10 cellular contexts compared by ENCODE assay signal in the genomic region with DNA sequence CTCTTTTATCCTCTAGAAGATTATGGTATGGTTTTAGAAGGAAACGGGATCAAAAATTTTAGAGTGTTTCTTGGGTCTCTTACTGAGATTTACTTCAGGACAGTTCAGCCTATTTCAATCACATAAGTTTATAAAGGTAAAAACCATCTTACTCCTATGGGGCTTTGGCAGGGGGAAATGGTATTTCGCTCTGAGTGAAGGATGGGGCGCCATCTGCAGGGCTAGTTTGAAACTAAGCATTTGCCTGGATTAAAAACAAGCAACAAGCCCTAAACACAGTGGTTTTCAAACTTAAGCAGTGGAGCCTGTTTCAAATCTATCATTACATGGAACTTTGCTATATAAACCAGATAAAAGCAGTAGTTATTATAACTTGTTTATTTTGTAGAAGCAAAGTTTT.
DNase-seq lines count a peak whose midpoint lies in the region; ATAC-seq and TF ChIP-seq lines count a peak whose summit lies in the region.
"Had no signal": no experiment of that assay in that cellular context is flagged by ENCODE, and none has a peak within 500 bp of the region (broad histone marks: within the 10 kb centered on the region; RNA-seq: fewer than 3 reads in every experiment).

No MANE protein-coding gene starts in this region.

- no peaks in the 10 kb centered on the region for H3K9me3 ChIP-seq in SU-DHL-6 (ENCODE audit: insufficient read depth, low read length)
- H3K9me3 ChIP-seq: pancreas had no signal

- no peak overlapping the region for H3K4me2 ChIP-seq in SU-DHL-6 (ENCODE audit: low read depth, low read length, poor library complexity, severe bottlenecking)

- no peaks in the 10 kb centered on the region for H3F3A ChIP-seq in SU-DHL-6 (ENCODE audit: insufficient read depth)

- TF ChIP-seq CTCF in SU-DHL-6 (IDR thresholded peaks at IDR 0.05; ENCODE audit: insufficient read depth, low read length, poor library complexity, severe bottlenecking) (peak; percentile 13), nephron progenitor cell (IDR thresholded peaks at IDR 0.05) (peak; percentile 55)

- no peak overlapping the region for H3K27ac Mint-ChIP-seq in nephron progenitor cell
- H3K27ac Mint-ChIP-seq: activated B cell treated with CpG ODN at 0.5 μM for 24 hours had no signal

- DNase-seq in NCI-H82 (lab: John Stamatoyannopoulos, UW): peak; percentile 48
- DNase-seq in NCI-H82 treated with DMSO at 0.1 percent for 48 hours (lab: John Stamatoyannopoulos, UW; ENCODE audit: unreplicated experiment): no peak
- peak; percentile 17 for DNase-seq in Jurkat, Clone E6-1 (ENCODE audit: low read depth, low spot score)
- DNase-seq in nephron progenitor cell: peak; percentile 54
- DNase-seq in LoVo (ENCODE audit: low spot score): no peak
- DNase-seq in NCI-H128 (lab: John Stamatoyannopoulos, UW; ENCODE audit: unreplicated experiment): no peak
- DNase-seq: activated B cell treated with CpG ODN at 0.5 μM for 24 hours had no signal

- no peak overlapping the region for H3K4me3 Mint-ChIP-seq in nephron progenitor cell
- H3K4me3 Mint-ChIP-seq: activated B cell treated with CpG ODN at 0.5 μM for 24 hours had no signal

- H3K4me1 Mint-ChIP-seq in nephron progenitor cell: no peaks in the 10 kb centered on the region
- H3K4me1 Mint-ChIP-seq: activated B cell treated with CpG ODN at 0.5 μM for 24 hours had no signal

- no peaks in the 10 kb centered on the region for H3K36me3 Mint-ChIP-seq in nephron progenitor cell (ENCODE audit: low read depth)

- peaks cover 9% of the 10 kb centered on the region for H3K9me3 Mint-ChIP-seq in nephron progenitor cell

- peaks cover 4% of the 10 kb centered on the region for H3K27me3 Mint-ChIP-seq in nephron progenitor cell (ENCODE audit: low read depth, poor library complexity)
- H3K27me3 Mint-ChIP-seq: activated B cell treated with CpG ODN at 0.5 μM for 24 hours had no signal

- H3K27me3 ChIP-seq in SU-DHL-6 (ENCODE audit: low read length): no peaks in the 10 kb centered on the region
- H3K27me3 ChIP-seq: pancreas had no signal

- H2AFZ ChIP-seq in SU-DHL-6 (ENCODE audit: low read depth, low read length, severe bottlenecking): no peak overlapping the region

- H3K36me3 ChIP-seq in SU-DHL-6 (ENCODE audit: low read length): no peaks in the 10 kb centered on the region
- H3K36me3 ChIP-seq: pancreas had no signal

- H3K79me2 ChIP-seq in SU-DHL-6 (ENCODE audit: insufficient read depth, low read length): no peaks in the 10 kb centered on the region

- H3K4me3 ChIP-seq in Jurkat, Clone E6-1 (ENCODE audit: low read length): no peak overlapping the region
- H3K4me3 ChIP-seq in SU-DHL-6 (ENCODE audit: insufficient read depth, low read length, poor library complexity, severe bottlenecking): no peak overlapping the region
- H3K4me3 ChIP-seq: pancreas had no signal

- H3K9me2 ChIP-seq in SU-DHL-6 (replicated peaks; ENCODE audit: insufficient read depth, low read length): no peaks in the 10 kb centered on the region

- H3K27ac ChIP-seq in SU-DHL-6 (ENCODE audit: low read depth, low read length): no peak overlapping the region
- H3K27ac ChIP-seq: pancreas had no signal

- no peak for ATAC-seq in GM21390 (IDR thresholded peaks at IDR 0.05; ENCODE audit: unreplicated experiment)

- no peaks in the 10 kb centered on the region for H4K20me1 ChIP-seq in SU-DHL-6 (ENCODE audit: low read depth, low read length)

- no peak overlapping the region for H3K9ac ChIP-seq in SU-DHL-6 (ENCODE audit: low read length)

Comparison
In these comparisons a context has a peak if more than half of its experiments do, and no peak if none do; other contexts are left out.
1. DNase-seq: peak in NCI-H82 (single experiment), Jurkat, Clone E6-1 (single experiment) and nephron progenitor cell (single experiment); none in NCI-H82 treated with DMSO at 0.1 percent for 48 hours (single experiment), LoVo (single experiment) and NCI-H128 (single experiment).